ENCODE assay signal across 27 cellular contexts in the genomic region with DNA sequence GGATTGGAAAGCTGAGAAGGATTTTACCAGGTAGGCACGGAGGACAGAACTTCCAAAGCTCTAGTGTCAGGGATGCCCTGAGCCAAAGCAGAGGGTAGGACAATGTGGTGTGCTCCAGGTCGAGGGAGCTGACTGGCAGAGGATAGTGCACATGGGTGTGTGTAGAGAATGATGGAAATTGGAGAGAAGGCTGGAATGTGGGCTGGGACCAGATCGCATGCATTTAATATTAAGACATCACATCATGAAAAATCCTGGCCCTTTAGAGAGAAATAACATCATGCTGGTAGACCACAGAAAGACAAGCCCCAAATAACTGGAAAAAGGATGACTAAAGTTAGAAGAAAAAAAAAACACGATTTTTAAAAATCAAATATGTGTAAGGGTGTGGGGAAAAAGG.
DNase-seq lines count a peak whose midpoint lies in the region; ATAC-seq and TF ChIP-seq lines count a peak whose summit lies in the region.
"Had no signal": no experiment of that assay in that cellular context is flagged by ENCODE, and none has a peak within 500 bp of the region (broad histone marks: within the 10 kb centered on the region; RNA-seq: fewer than 3 reads in every experiment).

No MANE protein-coding gene starts in this region.

- H2AK5ac ChIP-seq in IMR-90 (ENCODE audit: low read depth, low read length): peak overlapping the region; percentile 97

- dilution Hi-C loops in IMR-90 (cut with HindIII; ENCODE audit: low sequenced_read_pairs, unreplicated experiment): no loop called here

- H3K4me2 ChIP-seq in IMR-90 (ENCODE audit: low read depth, low read length): no peak overlapping the region

- H3K9me3 ChIP-seq in IMR-90 (ENCODE audit: control insufficient read depth, insufficient read depth, low read length): no peaks in the 10 kb centered on the region
- no peaks in the 10 kb centered on the region for H3K9me3 ChIP-seq in endodermal cell (ENCODE audit: control insufficient read depth, low read length)
- H3K9me3 ChIP-seq: body of pancreas had no signal

- H3K27ac Mint-ChIP-seq in endodermal cell (no peak overlapping the region), osteocyte (ENCODE audit: unreplicated experiment) (peak overlapping the region; percentile 46)
- no peak overlapping the region for H3K27ac Mint-ChIP-seq in activated T-helper 17 cell treated with anti-CD3 and anti-CD28 coated beads, Interleukin-2, amount 50 U/mL, for 72 hours
- H3K27ac Mint-ChIP-seq: activated CD4-positive, alpha-beta T cell treated with anti-CD3 and anti-CD28 coated beads, Interleukin-2, amount 10 ng/mL, durations not matched to agents 7 days and 5 days; activated T-cell treated with anti-CD3 and anti-CD28 coated beads, Interleukin-2, amount 50 U/mL, for 72 hours; IgD-negative memory B cell; nephron progenitor cell; T-cell had no signal

- no peaks in the 10 kb centered on the region for H3K36me3 Mint-ChIP-seq in endodermal cell (ENCODE audit: low read depth)
- H3K36me3 Mint-ChIP-seq in osteocyte (ENCODE audit: unreplicated experiment): no peaks in the 10 kb centered on the region
- no peaks in the 10 kb centered on the region for H3K36me3 Mint-ChIP-seq in activated T-helper 17 cell treated with anti-CD3 and anti-CD28 coated beads, Interleukin-2, amount 50 U/mL, for 72 hours (ENCODE audit: low read depth)
- H3K36me3 Mint-ChIP-seq: IgD-negative memory B cell, T-cell had no signal

- H3K4me3 ChIP-seq in AG10803 (ENCODE audit: low read length) (no peak overlapping the region), IMR-90 (ENCODE audit: insufficient read depth, low read depth, low read length) (no peak overlapping the region), endodermal cell (ENCODE audit: low read length) (no peak overlapping the region)
- H3K4me3 ChIP-seq: BLaER1 treated with 17β-estradiol and CSF1 and Interleukin-3, amounts not matched to agents 10 nM and 100 nM; body of pancreas; dorsolateral prefrontal cortex; lung had no signal

- peaks cover 0 to 10% of the 10 kb centered on the region in 2 experiments; a peak in 1 of 4 replicates for H3K79me1 ChIP-seq in IMR-90 (ENCODE audit: low read depth in 1 of 2, low read length in 2 of 2)

- ATAC-seq in IMR-90 (ENCODE audit: low read depth) (no peak), HG02610 (IDR thresholded peaks at IDR 0.05; ENCODE audit: unreplicated experiment) (no peak)
- ATAC-seq in activated T-helper 17 cell treated with anti-CD3 and anti-CD28 coated beads, Interleukin-2, amount 50 U/mL, for 72 hours (replicated peaks): no peak
- ATAC-seq: activated T-cell treated with anti-CD3 and anti-CD28 coated beads, Interleukin-2, amount 50 U/mL, for 72 hours; body of pancreas; HCT116; stimulated activated naive CD8-positive, alpha-beta T cell treated with anti-CD3 and anti-CD28 coated beads, Interleukin-15, Interleukin-2, amounts not matched to agents 100 U/mL and 50 U/mL, for 24 hours; T-cell had no signal

- no peak overlapping the region for H2BK5ac ChIP-seq in IMR-90 (ENCODE audit: low read depth, low read length, poor library complexity, severe bottlenecking)

- H2AK9ac ChIP-seq in IMR-90 (replicated peaks; ENCODE audit: low read depth, low read length, poor library complexity): no peak overlapping the region

- H2BK20ac ChIP-seq in IMR-90 (ENCODE audit: low read depth, low read length): peak overlapping the region; percentile 29

- POLR2A ChIA-PET in IMR-90 (lab: Charles Lee; ENCODE audit: unreplicated experiment): no interaction called here

- peaks cover 24% of the 10 kb centered on the region; the same call in 1 of the 2 replicates for H3K36me3 ChIP-seq in IMR-90 (ENCODE audit: control insufficient read depth, insufficient read depth, low read length)
- no peaks in the 10 kb centered on the region for H3K36me3 ChIP-seq in endodermal cell (ENCODE audit: control insufficient read depth, insufficient read depth, low read length)
- H3K36me3 ChIP-seq: BLaER1 treated with 17β-estradiol and CSF1 and Interleukin-3, amounts not matched to agents 10 nM and 100 nM had no signal

- BruUV-seq in IMR-90 (replicated peaks; lab: Mats Ljungman, UMichigan): no TSS peak

- peak overlapping the region; percentile 88 for H3K18ac ChIP-seq in IMR-90 (ENCODE audit: low read depth, low read length)

- no peak overlapping the region for H3K56ac ChIP-seq in IMR-90 (ENCODE audit: extremely low read depth, insufficient read depth, low read length)

- H2BK15ac ChIP-seq in IMR-90 (ENCODE audit: low read depth, low read length): peak overlapping the region; percentile 87; the same call in 2 of the 3 replicates

- TF ChIP-seq CTCF in AG10803 (conservative IDR thresholded peaks at IDR 0.05; ENCODE audit: low read length) (no peak), IMR-90 (conservative IDR thresholded peaks at IDR 0.05; ENCODE audit: low read depth, low read length) (no peak), endodermal cell (conservative IDR thresholded peaks at IDR 0.05) (no peak), osteocyte (IDR thresholded peaks at IDR 0.05) (no peak)

- peak overlapping the region; percentile 74 for H3K14ac ChIP-seq in IMR-90 (replicated peaks; ENCODE audit: low read depth, low read length)

- 0 out of 2 replicates have a peak, but pooled peaks cover 3% of the 10 kb centered on the region for H4K20me1 ChIP-seq in IMR-90 (ENCODE audit: insufficient read depth, low read length)
- H4K20me1 ChIP-seq: BLaER1 treated with 17β-estradiol and CSF1 and Interleukin-3, amounts not matched to agents 10 nM and 100 nM had no signal

- H3K27me3 ChIP-seq in IMR-90 (ENCODE audit: control insufficient read depth, insufficient read depth, low read length): no peaks in the 10 kb centered on the region
- H3K27me3 ChIP-seq in endodermal cell (ENCODE audit: control insufficient read depth, insufficient read depth, low read length, poor library complexity, severe bottlenecking): no peaks in the 10 kb centered on the region
- H3K27me3 ChIP-seq: body of pancreas, dorsolateral prefrontal cortex had no signal

- in situ Hi-C loops in IMR-90 (cut with MboI; ENCODE audit: low sequenced_read_pairs): no loop called here

- H3K9me1 ChIP-seq in IMR-90 (ENCODE audit: insufficient read depth, low read length): peaks cover 24% of the 10 kb centered on the region

- DNase-seq in AG10803 (ENCODE audit: low read depth) (peak; percentile 87), IMR-90 (no peak), endodermal cell (no peak), osteocyte (ENCODE audit: extremely low spot score, unreplicated experiment) (no peak), HPDE6-E6E7 (ENCODE audit: extremely low spot score) (no peak), AML-193 (lab: John Stamatoyannopoulos, UW) (no peak)
- DNase-seq: activated CD4-positive, alpha-beta T cell treated with anti-CD3 and anti-CD28 coated beads, Interleukin-2, amount 10 ng/mL, durations not matched to agents 7 days and 5 days; activated naive CD4-positive, alpha-beta T cell treated with Interleukin-2 at 50 U/mL for 16 hours; activated T-cell treated with anti-CD3 and anti-CD28 coated beads, Interleukin-2, amount 50 U/mL, for 72 hours; body of pancreas; COR-L47; GDM1; hypothalamus; NCI-H2107; nephron progenitor cell; SIG-M5; small intestine; stimulated activated naive CD8-positive, alpha-beta T cell treated with anti-CD3 and anti-CD28 coated beads, Interleukin-15, Interleukin-2, amounts not matched to agents 100 U/mL and 50 U/mL, for 24 hours; T-cell had no signal

- H3K9ac ChIP-seq in IMR-90 (ENCODE audit: low read depth, low read length) (peak overlapping the region; percentile 16; the same call in 1 of the 2 replicates), endodermal cell (ENCODE audit: extremely low read depth, low read length, poor library complexity, severe bottlenecking) (no peak overlapping the region)
- H3K9ac ChIP-seq: BLaER1 treated with 17β-estradiol and CSF1 and Interleukin-3, amounts not matched to agents 10 nM and 100 nM; parathyroid adenoma had no signal

- H3K4me3 Mint-ChIP-seq in endodermal cell (no peak overlapping the region), osteocyte (ENCODE audit: unreplicated experiment) (no peak overlapping the region)
- no peak overlapping the region for H3K4me3 Mint-ChIP-seq in activated T-helper 17 cell treated with anti-CD3 and anti-CD28 coated beads, Interleukin-2, amount 50 U/mL, for 72 hours
- H3K4me3 Mint-ChIP-seq: activated CD4-positive, alpha-beta T cell treated with anti-CD3 and anti-CD28 coated beads, Interleukin-2, amount 10 ng/mL, durations not matched to agents 7 days and 5 days; activated T-cell treated with anti-CD3 and anti-CD28 coated beads, Interleukin-2, amount 50 U/mL, for 72 hours; IgD-negative memory B cell; nephron progenitor cell; T-cell had no signal

- H3K4me1 Mint-ChIP-seq in endodermal cell (peaks cover 11% of the 10 kb centered on the region), osteocyte (ENCODE audit: unreplicated experiment) (peaks cover 41% of the 10 kb centered on the region)
- H3K4me1 Mint-ChIP-seq in activated T-helper 17 cell treated with anti-CD3 and anti-CD28 coated beads, Interleukin-2, amount 50 U/mL, for 72 hours: peaks cover 26% of the 10 kb centered on the region

- H4K5ac ChIP-seq in IMR-90 (ENCODE audit: low read depth, low read length): peak overlapping the region; percentile 82

- H4K8ac ChIP-seq in IMR-90 (ENCODE audit: low read depth in 2 of 2, low read length in 2 of 2): peak overlapping the region in 1 of 2 experiments; percentile 10; a peak in 3 of 4 replicates

- H4K91ac ChIP-seq in IMR-90 (ENCODE audit: insufficient read depth, low read depth, low read length): peak overlapping the region; percentile 54

- WGBS in IMR-90 (ENCODE audit: extremely low coverage in 2 of 2, insufficient read length in 1 of 2), 2 experiments: 100% methylated on average over 1 of the region's 4 CpGs; no CpG with 5 or more reads in 1 of the 2 experiments
- 82 to 100% methylated on average over 1 to 3 of the region's 4 CpGs for WGBS in endodermal cell (ENCODE audit: insufficient coverage in 1 of 2, insufficient read length in 1 of 2), 2 experiments

- H3K27me3 Mint-ChIP-seq in endodermal cell (ENCODE audit: insufficient read depth): peaks cover 6% of the 10 kb centered on the region
- H3K27me3 Mint-ChIP-seq in osteocyte (ENCODE audit: unreplicated experiment): no peaks in the 10 kb centered on the region
- H3K27me3 Mint-ChIP-seq in activated T-helper 17 cell treated with anti-CD3 and anti-CD28 coated beads, Interleukin-2, amount 50 U/mL, for 72 hours: peaks cover 4% of the 10 kb centered on the region
- H3K27me3 Mint-ChIP-seq: T-cell had no signal

- peak overlapping the region; percentile 74 for H3K4ac ChIP-seq in IMR-90 (ENCODE audit: low read depth, low read length)

- H3K4me1 ChIP-seq in IMR-90 (ENCODE audit: control insufficient read depth, insufficient read depth, low read length) (peaks cover 24% of the 10 kb centered on the region), endodermal cell (ENCODE audit: control insufficient read depth, insufficient read depth, low read length) (no peaks in the 10 kb centered on the region)
- H3K4me1 ChIP-seq: body of pancreas, parathyroid adenoma had no signal

- TF ChIP-seq POLR2A in IMR-90 (IDR thresholded peaks at IDR 0.05; ENCODE audit: low read depth, low read length): no peak

- CTCF ChIA-PET in IMR-90 (lab: Yijun Ruan, JAX): no interaction called here

- peak overlapping the region; percentile 64; the same call in 1 of the 2 replicates for H3K27ac ChIP-seq in IMR-90 (ENCODE audit: insufficient read depth, low read length)
- H3K27ac ChIP-seq in endodermal cell (ENCODE audit: low read depth, low read length): peak overlapping the region; percentile 85
- H3K27ac ChIP-seq: body of pancreas, parathyroid adenoma had no signal

- H3K23ac ChIP-seq in IMR-90 (ENCODE audit: low read depth, low read length): 0 out of 2 replicates have a peak overlapping the region, but pooled peaks have one; percentile 36

- H3K9me3 Mint-ChIP-seq in endodermal cell (no peaks in the 10 kb centered on the region), osteocyte (ENCODE audit: unreplicated experiment) (peaks cover 3% of the 10 kb centered on the region)
- H3K9me3 Mint-ChIP-seq in activated T-helper 17 cell treated with anti-CD3 and anti-CD28 coated beads, Interleukin-2, amount 50 U/mL, for 72 hours: no peaks in the 10 kb centered on the region
- H3K9me3 Mint-ChIP-seq: activated CD4-positive, alpha-beta T cell treated with anti-CD3 and anti-CD28 coated beads, Interleukin-2, amount 10 ng/mL, durations not matched to agents 7 days and 5 days; activated T-cell treated with anti-CD3 and anti-CD28 coated beads, Interleukin-2, amount 50 U/mL, for 72 hours; IgD-negative memory B cell; nephron progenitor cell; T-cell had no signal

- no peak for TF ChIP-seq RAD21 in IMR-90 (IDR thresholded peaks at IDR 0.05; ENCODE audit: low read length)

- intact Hi-C loops in IMR-90 (cut with micrococcal nuclease): no loop called here

- H2BK120ac ChIP-seq in IMR-90 (ENCODE audit: low read depth, low read length): peak overlapping the region; percentile 84

- no peak overlapping the region for H2AFZ ChIP-seq in IMR-90 (replicated peaks; ENCODE audit: low read length, poor library complexity)
- H2AFZ ChIP-seq: parathyroid adenoma had no signal
